ENCODE assay signal across 9 cellular contexts in the genomic region with DNA sequence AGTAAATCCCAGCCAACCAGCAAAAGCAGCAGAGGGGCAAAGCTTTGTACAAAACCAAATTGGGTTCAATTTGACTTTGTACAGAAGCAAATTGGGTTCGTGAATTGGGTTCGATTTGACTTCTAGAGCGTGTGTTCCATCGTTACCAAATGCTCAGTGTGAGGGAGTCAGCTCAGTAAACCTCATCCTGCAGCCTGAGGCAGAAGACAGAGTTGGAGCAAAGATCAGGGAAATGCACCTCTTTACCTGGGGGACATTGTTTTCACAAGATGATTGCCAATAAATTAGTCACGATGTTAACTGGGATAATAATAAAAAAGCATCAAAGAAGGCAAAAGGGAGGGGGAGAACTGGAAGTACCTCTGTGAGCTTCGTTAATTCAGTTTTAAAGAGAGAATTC. TPM values are rescaled to one million over a fixed set of nuclear protein-coding genes. Genes with fewer than 3 reads are reported as not detected.
DNase-seq lines count a peak whose midpoint lies in the region; ATAC-seq and TF ChIP-seq lines count a peak whose summit lies in the region.
"Had no signal": no experiment of that assay in that cellular context is flagged by ENCODE, and none has a peak within 500 bp of the region (broad histone marks: within the 10 kb centered on the region; RNA-seq: fewer than 3 reads in every experiment).

No MANE protein-coding gene starts in this region.

- peaks cover 37% of the 10 kb centered on the region for H3K4me1 Mint-ChIP-seq in activated B cell treated with CpG ODN at 0.5 μM for 24 hours
- H3K4me1 Mint-ChIP-seq in glutamatergic neuron (ENCODE audit: low read depth, unreplicated experiment) = peaks cover 1% of the 10 kb centered on the region

- H3K4me3 Mint-ChIP-seq in activated B cell treated with CpG ODN at 0.5 μM for 24 hours = peak overlapping the region; percentile 17
- H3K4me3 Mint-ChIP-seq in glutamatergic neuron (ENCODE audit: unreplicated experiment) = peak overlapping the region; percentile 1

- CTCF ChIA-PET in activated B cell treated with CpG ODN at 0.5 μM for 24 hours (lab: Charles Lee) = interaction anchor here (1.4 kb wide), 1 partner anchor 104 kb away, joined by 3 read pairs; no protein-coding TSS in a partner anchor

- no peak for TF ChIP-seq CTCF in activated B cell treated with CpG ODN at 0.5 μM for 24 hours (IDR thresholded peaks at IDR 0.05)
- no peak for TF ChIP-seq CTCF in glutamatergic neuron (IDR thresholded peaks at IDR 0.05; ENCODE audit: partially characterized antibody, unreplicated experiment)

- peak overlapping the region; percentile 81 for H3K4me3 ChIP-seq in skeletal muscle cell (ENCODE audit: low read depth, low read length)

- no peaks in the 10 kb centered on the region for H3K9me3 Mint-ChIP-seq in activated B cell treated with CpG ODN at 0.5 μM for 24 hours
- H3K9me3 Mint-ChIP-seq in glutamatergic neuron (ENCODE audit: unreplicated experiment) = peaks cover 5% of the 10 kb centered on the region

- peak; percentile 68 for DNase-seq in DMS79 (lab: John Stamatoyannopoulos, UW)
- DNase-seq in activated B cell treated with CpG ODN at 0.5 μM for 24 hours = no peak
- DNase-seq in glutamatergic neuron = no peak
- no peak for DNase-seq in skeletal muscle cell (ENCODE audit: low read depth)
- no peak for DNase-seq in head of caudate nucleus
- no peak for DNase-seq in NCI-H2081 treated with DMSO at 0.1 percent for 48 hours (lab: John Stamatoyannopoulos, UW)
- DNase-seq in ureter (ENCODE audit: low spot score) = no peak
- DNase-seq in MV-4-11 (lab: John Stamatoyannopoulos, UW) = no peak
- DNase-seq: NCI-H1417 treated with DMSO at 0.1 percent for 48 hours had no signal

- POLR2A ChIA-PET in activated B cell treated with CpG ODN at 0.5 μM for 24 hours (lab: Charles Lee) = no interaction called here

- peaks cover 4% of the 10 kb centered on the region for H3K36me3 Mint-ChIP-seq in activated B cell treated with CpG ODN at 0.5 μM for 24 hours (ENCODE audit: low read depth)
- peaks cover 5% of the 10 kb centered on the region for H3K36me3 Mint-ChIP-seq in glutamatergic neuron (ENCODE audit: unreplicated experiment)

- H3K27me3 Mint-ChIP-seq in activated B cell treated with CpG ODN at 0.5 μM for 24 hours (peaks cover 3% of the 10 kb centered on the region), glutamatergic neuron (ENCODE audit: unreplicated experiment) (peaks cover 3% of the 10 kb centered on the region)

- H3K27ac Mint-ChIP-seq in activated B cell treated with CpG ODN at 0.5 μM for 24 hours (no peak overlapping the region), glutamatergic neuron (ENCODE audit: unreplicated experiment) (no peak overlapping the region)

- intact Hi-C loops in activated B cell treated with CpG ODN at 0.5 μM for 24 hours (cut with micrococcal nuclease) (loop anchor here (2.0 to 5.0 kb wide), 2 partner anchors 89 to 783 kb away; no protein-coding TSS in a partner anchor), head of caudate nucleus (cut with DNase I) (no loop called here)

- no peak for ATAC-seq in activated B cell treated with CpG ODN at 0.5 μM for 24 hours (ENCODE audit: low read depth)

RNA-seq across cellular contexts. Expression of a gene that starts 1.5 kb away (rescaled TPM):
- total RNA-seq in activated B cell treated with CpG ODN at 0.5 μM for 24 hours (2.7 and 3.1 TPM in 2 replicates), glutamatergic neuron (ENCODE audit: unreplicated experiment) (1.7 TPM), ureter (35.4 TPM)

RNA-seq across cellular contexts. Expression of a gene that starts 55.4 kb away (rescaled TPM):
- total RNA-seq in activated B cell treated with CpG ODN at 0.5 μM for 24 hours (31.1 and 32.7 TPM in 2 replicates), glutamatergic neuron (ENCODE audit: unreplicated experiment) (41.2 TPM), ureter (37.8 TPM)
